In the genomic region with DNA sequence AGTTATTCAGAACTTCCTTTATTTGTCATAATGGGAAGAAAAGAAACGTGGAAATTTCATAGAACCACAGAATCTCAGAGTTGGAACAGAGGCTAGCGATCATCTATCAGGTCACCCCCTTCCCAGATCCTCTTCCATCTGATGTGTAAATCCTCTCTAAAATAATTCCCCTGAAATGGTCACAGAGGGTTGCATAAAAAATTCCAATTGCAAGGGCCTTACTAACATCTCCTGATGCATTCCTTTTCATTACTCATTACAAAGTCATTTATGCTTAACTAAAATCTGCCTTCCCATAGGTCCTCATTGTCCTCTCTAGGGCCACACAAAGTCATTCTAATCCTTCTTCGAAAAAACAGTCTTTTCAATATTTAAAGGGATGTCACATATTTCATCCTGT, we compare ENCODE assay signal across 18 cellular contexts.
A peak's percentile ranks its signal among the peaks of the same experiment; 100 is the strongest.
DNase-seq lines count a peak whose midpoint lies in the region; ATAC-seq and TF ChIP-seq lines count a peak whose summit lies in the region.
"Had no signal": no experiment of that assay in that cellular context is flagged by ENCODE, and none has a peak within 500 bp of the region (broad histone marks: within the 10 kb centered on the region; RNA-seq: fewer than 3 reads in every experiment).

No MANE protein-coding gene starts in this region.

- no peak overlapping the region for H3K9ac ChIP-seq in Karpas-422 (ENCODE audit: low read length)
- H3K9ac ChIP-seq: BLaER1 treated with 17β-estradiol and CSF1 and Interleukin-3, amounts not matched to agents 10 nM and 100 nM had no signal

- H2AFZ ChIP-seq in Karpas-422 (ENCODE audit: low read length) = no peak overlapping the region

- TF ChIP-seq CTCF in AG09309 (IDR thresholded peaks at IDR 0.05; ENCODE audit: control insufficient read depth, insufficient read depth, low read depth, low read length, missing control alignments) (no peak), upper lobe of right lung (IDR thresholded peaks at IDR 0.05) (no peak)

- DNase-seq in AG09309 (ENCODE audit: low read depth) (peak; percentile 3), LHCN-M2 (ENCODE audit: low read depth) (peak; percentile 64), dedifferentiated amniotic fluid mesenchymal stem cell (ENCODE audit: extremely low spot score) (peak; percentile 47), kidney tubule cell (ENCODE audit: low spot score) (peak; percentile 84), Karpas-422 (no peak), NCI-H187 treated with DMSO at 0.1 percent for 48 hours (lab: John Stamatoyannopoulos, UW) (no peak), upper lobe of right lung (no peak), posterior vena cava (ENCODE audit: low spot score) (no peak)
- DNase-seq: activated CD4-positive, alpha-beta T cell treated with anti-CD3 and anti-CD28 coated beads, Interleukin-2, amount 10 ng/mL, durations not matched to agents 7 days and 5 days; colonic mucosa; esophagus squamous epithelium; GOT3; NCI-H2029; SHP77; stimulated activated CD4-positive, alpha-beta T cell treated with anti-CD3 and anti-CD28 coated beads, Interleukin-12 subunit alpha, Interleukin-12 subunit beta, amount 100 ng/mL, for 4 hours; T1000 had no signal

- H3K36me3 ChIP-seq in Karpas-422 (ENCODE audit: insufficient read depth, low read length) = no peaks in the 10 kb centered on the region
- no peaks in the 10 kb centered on the region for H3K36me3 ChIP-seq in upper lobe of right lung
- H3K36me3 ChIP-seq: BLaER1 treated with 17β-estradiol and CSF1 and Interleukin-3, amounts not matched to agents 10 nM and 100 nM; colonic mucosa; esophagus squamous epithelium; neutrophil had no signal

- no peaks in the 10 kb centered on the region for H3K79me2 ChIP-seq in Karpas-422 (ENCODE audit: low read length)

- no peak overlapping the region for H3K4me2 ChIP-seq in Karpas-422 (ENCODE audit: low read depth, low read length, poor library complexity, severe bottlenecking)
- H3K4me2 ChIP-seq: BLaER1 treated with 17β-estradiol and CSF1 and Interleukin-3, amounts not matched to agents 10 nM and 100 nM had no signal

- H3K27me3 ChIP-seq in Karpas-422 (ENCODE audit: low read length) (no peaks in the 10 kb centered on the region), upper lobe of right lung (no peaks in the 10 kb centered on the region)
- H3K27me3 ChIP-seq: BLaER1 treated with 17β-estradiol and CSF1 and Interleukin-3, amounts not matched to agents 10 nM and 100 nM; colonic mucosa; esophagus squamous epithelium; neutrophil had no signal

- peaks cover 4% of the 10 kb centered on the region; the same call in 1 of the 2 replicates for H3K9me3 ChIP-seq in Karpas-422 (ENCODE audit: low read length)
- H3K9me3 ChIP-seq in upper lobe of right lung = no peaks in the 10 kb centered on the region
- H3K9me3 ChIP-seq: BLaER1 treated with 17β-estradiol and CSF1 and Interleukin-3, amounts not matched to agents 10 nM and 100 nM; colonic mucosa; esophagus squamous epithelium; neutrophil had no signal

- no peak overlapping the region for H3K4me3 ChIP-seq in AG09309 (ENCODE audit: control insufficient read depth, low read depth, low read length)
- no peak overlapping the region for H3K4me3 ChIP-seq in Karpas-422 (ENCODE audit: low read length)
- H3K4me3 ChIP-seq in upper lobe of right lung = no peak overlapping the region
- H3K4me3 ChIP-seq: BLaER1 treated with 17β-estradiol and CSF1 and Interleukin-3, amounts not matched to agents 10 nM and 100 nM; colonic mucosa; esophagus squamous epithelium had no signal

- no peaks in the 10 kb centered on the region for H4K20me1 ChIP-seq in Karpas-422 (ENCODE audit: insufficient read depth, low read depth, low read length)
- H4K20me1 ChIP-seq: BLaER1 treated with 17β-estradiol and CSF1 and Interleukin-3, amounts not matched to agents 10 nM and 100 nM had no signal

- intact Hi-C loops in upper lobe of right lung (cut with DNase I) = no loop called here
- intact Hi-C loops in posterior vena cava (cut with DNase I) = no loop called here

- no peak for ATAC-seq in upper lobe of right lung

- no peak overlapping the region for H3K27ac ChIP-seq in Karpas-422 (ENCODE audit: low read length)
- H3K27ac ChIP-seq in upper lobe of right lung = no peak overlapping the region
- H3K27ac ChIP-seq: BLaER1 treated with 17β-estradiol and CSF1 and Interleukin-3, amounts not matched to agents 10 nM and 100 nM; colonic mucosa; esophagus squamous epithelium; neutrophil had no signal

- H3K4me1 ChIP-seq in Karpas-422 (ENCODE audit: low read length) = no peaks in the 10 kb centered on the region
- no peaks in the 10 kb centered on the region for H3K4me1 ChIP-seq in upper lobe of right lung
- H3K4me1 ChIP-seq: BLaER1 treated with 17β-estradiol and CSF1 and Interleukin-3, amounts not matched to agents 10 nM and 100 nM; colonic mucosa; esophagus squamous epithelium had no signal

- H3K9me2 ChIP-seq in Karpas-422 (replicated peaks; ENCODE audit: insufficient read depth, low read length) = 0 out of 2 replicates have a peak, but pooled peaks cover 7% of the 10 kb centered on the region

Comparison
In these comparisons a context has a peak if more than half of its experiments do, and no peak if none do; other contexts are left out.
1. DNase-seq: peak in AG09309 (single experiment), LHCN-M2 (single experiment), dedifferentiated amniotic fluid mesenchymal stem cell (single experiment) and kidney tubule cell (single experiment); none in Karpas-422 (single experiment), NCI-H187 treated with DMSO at 0.1 percent for 48 hours (single experiment), upper lobe of right lung (single experiment) and posterior vena cava (single experiment).